In the genomic region with DNA sequence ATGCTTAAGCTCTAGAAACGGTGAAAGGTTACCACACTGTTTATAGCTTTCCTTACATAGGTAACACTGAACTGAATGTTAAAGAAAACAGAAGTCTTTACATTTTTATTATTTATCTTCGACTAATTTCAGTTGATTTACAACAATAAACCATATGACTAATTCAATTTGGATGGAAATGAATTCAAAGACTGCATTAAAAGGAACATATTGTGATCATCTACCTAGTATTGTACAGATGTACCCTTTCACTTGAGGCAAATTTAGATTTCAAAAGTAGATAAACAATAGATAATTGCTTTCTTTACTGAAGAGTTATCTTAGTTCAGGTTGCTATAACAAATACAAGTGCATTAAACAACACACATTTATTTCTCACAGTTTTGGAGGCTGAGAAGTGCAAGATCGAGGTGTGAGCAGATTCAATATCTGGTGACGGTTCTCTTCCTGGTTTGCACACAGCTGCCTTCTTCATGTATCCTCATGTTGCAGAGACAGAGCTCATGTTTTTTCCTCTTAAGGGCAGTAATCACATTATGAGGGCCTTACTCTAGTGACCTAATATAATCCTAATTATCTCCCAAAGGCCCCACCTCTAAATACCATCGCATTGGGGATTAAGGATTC, we compare ENCODE assay signal across 25 cellular contexts. TPM values are rescaled to one million over a fixed set of nuclear protein-coding genes. Genes with fewer than 3 reads are reported as not detected.
DNase-seq lines count a peak whose midpoint lies in the region; ATAC-seq, FAIRE-seq and TF ChIP-seq lines count a peak whose summit lies in the region.
"Had no signal": no experiment of that assay in that cellular context is flagged by ENCODE, and none has a peak within 500 bp of the region (broad histone marks: within the 10 kb centered on the region; RNA-seq: fewer than 3 reads in every experiment).

No MANE protein-coding gene starts in this region.

- H3K27ac ChIP-seq in 22Rv1 (0 out of 2 replicates have a peak overlapping the region, but pooled peaks have one; percentile 8), H1 (ENCODE audit: low read depth, low read length) (no peak overlapping the region), heart left ventricle (peak overlapping the region in 1 of 12 donors; percentile 28)
- H3K27ac ChIP-seq in CD8-positive, alpha-beta memory T cell (ENCODE audit: low read depth, low read length), result peak overlapping the region; percentile 28
- H3K27ac ChIP-seq: thoracic aorta, WERI-Rb-1 had no signal

- H3K14ac ChIP-seq in H1 (ENCODE audit: insufficient read length), result no peak overlapping the region

- no peak overlapping the region for H3K23ac ChIP-seq in H1 (ENCODE audit: insufficient read length)

- no peak overlapping the region for H4K8ac ChIP-seq in H1 (ENCODE audit: extremely low read depth, insufficient read depth, low read length)

- no peaks in the 10 kb centered on the region for H3K9me3 ChIP-seq in CD8-positive, alpha-beta memory T cell (ENCODE audit: low read length)
- H3K9me3 ChIP-seq in H1 (ENCODE audit: insufficient read depth in 2 of 2, low read depth in 1 of 2, low read length in 1 of 2) (peaks cover 15 to 16% of the 10 kb centered on the region in 2 experiments), heart left ventricle (peaks cover 0 to 20% (median 2%) of the 10 kb centered on the region in 12 donors)
- H3K9me3 ChIP-seq: thoracic aorta had no signal

- H3K4ac ChIP-seq in H1 (replicated peaks; ENCODE audit: insufficient read length, low read depth, low read length), result no peak overlapping the region

- H3K4me2 ChIP-seq in H1 (ENCODE audit: insufficient read depth in 1 of 2, low read depth in 2 of 2, low read length in 2 of 2), result no peak overlapping the region

- H3K27ac Mint-ChIP-seq in CD8-positive, alpha-beta memory T cell, result peak overlapping the region in 7 of 8 donors; percentile 2 to 61 (median 30)
- H3K27ac Mint-ChIP-seq: activated CD4-positive, alpha-beta T cell treated with anti-CD3 and anti-CD28 coated beads, Interleukin-2, amount 10 ng/mL, durations not matched to agents 7 days and 5 days; activated CD8-positive, alpha-beta memory T cell treated with anti-CD3 and anti-CD28 coated beads, Interleukin-2, amount 10 ng/mL, durations not matched to agents 7 days and 5 days; activated naive CD8-positive, alpha-beta T cell treated with anti-CD3 and anti-CD28 coated beads for 36 hours; CD4-positive, alpha-beta T cell had no signal

- TF ChIP-seq RAD21 in H1 (IDR thresholded peaks at IDR 0.05 in 1 of 2, conservative IDR thresholded peaks at IDR 0.05 in 1 of 2; ENCODE audit: low read depth in 2 of 2, low read length in 2 of 2), result no peak

- ATAC-seq in heart left ventricle, result no peak
- ATAC-seq: activated CD8-positive, alpha-beta memory T cell treated with anti-CD3 and anti-CD28 coated beads, Interleukin-2, amount 10 ng/mL, durations not matched to agents 7 days and 5 days had no signal

- H2BK5ac ChIP-seq in H1 (ENCODE audit: low read depth, low read length), result no peak overlapping the region

- peaks cover 14 to 24% (median 14%) of the 10 kb centered on the region in 5 donors for H3K9me3 Mint-ChIP-seq in CD8-positive, alpha-beta memory T cell

- WGBS in H1 (ENCODE audit: extremely low coverage in 1 of 2, insufficient coverage in 1 of 2, insufficient read length in 1 of 2, insufficient replicate concordance in 2 of 2, low coverage in 1 of 2, low lambda C conversion rate in 2 of 2, missing lambda C conversion rate in 1 of 2), 2 experiments, result 92% methylated on average over 5 of the region's 5 CpGs; no CpG with 5 or more reads in 1 of the 2 experiments
- 50 to 55% (median 54%) methylated on average over 5 of the region's 5 CpGs for WGBS in heart left ventricle, 4 donors

- H3K4me1 Mint-ChIP-seq in CD8-positive, alpha-beta memory T cell, result peaks cover 9 to 13% (median 12%) of the 10 kb centered on the region in 3 donors
- H3K4me1 Mint-ChIP-seq: activated CD4-positive, alpha-beta T cell treated with anti-CD3 and anti-CD28 coated beads, Interleukin-2, amount 10 ng/mL, durations not matched to agents 7 days and 5 days; activated CD8-positive, alpha-beta memory T cell treated with anti-CD3 and anti-CD28 coated beads, Interleukin-2, amount 10 ng/mL, durations not matched to agents 7 days and 5 days had no signal

- no peaks in the 10 kb centered on the region for H3K36me3 ChIP-seq in CD8-positive, alpha-beta memory T cell (ENCODE audit: insufficient read depth, low read length)
- H3K36me3 ChIP-seq in H1 (ENCODE audit: control insufficient read depth in 2 of 4, insufficient read depth in 4 of 4, low read length in 3 of 4), result no peaks in the 10 kb centered on the region
- no peaks in the 10 kb centered on the region for H3K36me3 ChIP-seq in H7 (replicated peaks; ENCODE audit: control insufficient read depth, insufficient read depth, low read length)
- no peaks in the 10 kb centered on the region for H3K36me3 ChIP-seq in heart left ventricle
- H3K36me3 ChIP-seq: thoracic aorta, WERI-Rb-1 had no signal

- no peak overlapping the region for H3K9ac ChIP-seq in H1 (replicated peaks in 1 of 4; ENCODE audit: extremely low read depth in 1 of 4, low read depth in 3 of 4, low read length in 3 of 4)

- H3K27me3 ChIP-seq in CD8-positive, alpha-beta memory T cell (ENCODE audit: insufficient read depth, low read length, poor library complexity, severe bottlenecking), result no peaks in the 10 kb centered on the region
- H3K27me3 ChIP-seq in H1 (replicated peaks in 1 of 4; ENCODE audit: control insufficient read depth in 3 of 4, extremely low read depth in 1 of 4, insufficient read depth in 3 of 4, low read length in 3 of 4) (no peaks in the 10 kb centered on the region), H7 (ENCODE audit: control insufficient read depth, insufficient read depth, low read length) (no peaks in the 10 kb centered on the region), heart left ventricle (no peaks in the 10 kb centered on the region)

- H3K27me3 Mint-ChIP-seq in CD8-positive, alpha-beta memory T cell, result peaks cover 3 to 10% of the 10 kb centered on the region in 2 donors
- H3K27me3 Mint-ChIP-seq: activated CD4-positive, alpha-beta T cell treated with anti-CD3 and anti-CD28 coated beads, Interleukin-2, amount 10 ng/mL, durations not matched to agents 7 days and 5 days; CD4-positive, alpha-beta T cell had no signal

- no peak for FAIRE-seq in H1 (lab: Jason Lieb, UNC)
- FAIRE-seq: GM12892, keratinocyte had no signal

- no peak overlapping the region for H2AK5ac ChIP-seq in H1 (ENCODE audit: low read depth, low read length)

- H4K20me1 ChIP-seq in H1 (replicated peaks in 1 of 2; ENCODE audit: control insufficient read depth in 1 of 2, insufficient read depth in 2 of 2, low read length in 2 of 2), result no peaks in the 10 kb centered on the region

- H3K79me1 ChIP-seq in H1 (ENCODE audit: low read depth, low read length), result no peaks in the 10 kb centered on the region

- no peaks in the 10 kb centered on the region for H3K23me2 ChIP-seq in H1 (ENCODE audit: low read depth, low read length)

- H3K4me3 Mint-ChIP-seq in CD8-positive, alpha-beta memory T cell, result peak overlapping the region in 4 of 7 donors; percentile 8 to 33 (median 26)
- H3K4me3 Mint-ChIP-seq: activated CD4-positive, alpha-beta T cell treated with anti-CD3 and anti-CD28 coated beads, Interleukin-2, amount 10 ng/mL, durations not matched to agents 7 days and 5 days; activated CD8-positive, alpha-beta memory T cell treated with anti-CD3 and anti-CD28 coated beads, Interleukin-2, amount 10 ng/mL, durations not matched to agents 7 days and 5 days; activated naive CD8-positive, alpha-beta T cell treated with anti-CD3 and anti-CD28 coated beads for 36 hours; CD4-positive, alpha-beta T cell had no signal

- intact Hi-C loops in heart left ventricle (cut with DNase I), result no loop called here

- no peak overlapping the region for H3K56ac ChIP-seq in H1 (replicated peaks; ENCODE audit: insufficient read length, low read depth, low read length)

- no peaks in the 10 kb centered on the region for H3K4me1 ChIP-seq in CD8-positive, alpha-beta memory T cell (ENCODE audit: insufficient read depth, low read length)
- no peaks in the 10 kb centered on the region for H3K4me1 ChIP-seq in H1 (replicated peaks in 1 of 4; ENCODE audit: control insufficient read depth in 3 of 4, insufficient read depth in 4 of 4, low read length in 3 of 4)
- H3K4me1 ChIP-seq in heart left ventricle, result peaks cover 0 to 11% (median 0%) of the 10 kb centered on the region in 12 donors

- H3K79me2 ChIP-seq in H1 (ENCODE audit: control insufficient read depth in 1 of 2, insufficient read depth in 2 of 2, low read length in 2 of 2), result no peaks in the 10 kb centered on the region

- H2BK15ac ChIP-seq in H1 (ENCODE audit: low read length), result no peak overlapping the region

- no peak overlapping the region for H4K5ac ChIP-seq in H1 (ENCODE audit: insufficient read length, low read depth, low read length)

- H3K36me3 Mint-ChIP-seq in CD8-positive, alpha-beta memory T cell, result peaks cover 0 to 32% (median 6%) of the 10 kb centered on the region in 3 donors

- CTCF ChIA-PET in CD8-positive, alpha-beta memory T cell (lab: Charles Lee), result interaction anchor here (1.1 kb wide), 1 partner anchor 339 kb away, joined by 3 read pairs; no protein-coding TSS in a partner anchor
- CTCF ChIA-PET in H1 (lab: Charles Lee; ENCODE audit: partially characterized antibody), result interaction anchor here (0.9 kb wide), 1 partner anchor 14 kb away, joined by 3 read pairs; no protein-coding TSS in a partner anchor

- TF ChIP-seq CTCF in 22Rv1 (IDR thresholded peaks at IDR 0.05) (no peak), H1 (IDR thresholded peaks at IDR 0.05; ENCODE audit: control extremely low read depth in 1 of 3, insufficient read depth in 1 of 3, low read depth in 1 of 3, low read length in 3 of 3) (no peak), heart left ventricle (IDR thresholded peaks at IDR 0.05) (no peak)

- H2BK20ac ChIP-seq in H1 (ENCODE audit: low read length), result no peak overlapping the region

- DNase-seq in CD8-positive, alpha-beta memory T cell, result peak in 1 of 5 donors; percentile 14
- DNase-seq in NCI-H82 (lab: John Stamatoyannopoulos, UW), result peak; percentile 82
- DNase-seq in H1 (ENCODE audit: low read depth in 1 of 2, low spot score in 2 of 2), result no peak
- no peak for DNase-seq in H7
- DNase-seq in heart left ventricle, result no peak
- no peak for DNase-seq in glomerular visceral epithelial cell (ENCODE audit: extremely low spot score)
- DNase-seq in central memory CD4-positive, alpha-beta T cell, result no peak
- DNase-seq: activated CD4-positive, alpha-beta T cell treated with anti-CD3 and anti-CD28 coated beads, Interleukin-2, amount 10 ng/mL, durations not matched to agents 7 days and 5 days; activated CD8-positive, alpha-beta memory T cell treated with anti-CD3 and anti-CD28 coated beads, Interleukin-2, amount 10 ng/mL, durations not matched to agents 7 days and 5 days; activated naive CD8-positive, alpha-beta T cell treated with anti-CD3 and anti-CD28 coated beads for 36 hours; CD4-positive, alpha-beta T cell; DND-41; effector CD4-positive, alpha-beta T cell; erythroblast; KG1; stimulated activated CD4-positive, alpha-beta T cell treated with anti-CD3 and anti-CD28 coated beads, Interleukin-4, amount 100 ng/mL, for 1 hour; stimulated activated naive CD4-positive, alpha-beta T cell; WERI-Rb-1 had no signal

- no peak for TF ChIP-seq EP300 in H1 (IDR thresholded peaks at IDR 0.05; ENCODE audit: borderline replicate concordance in 1 of 2, low read depth in 2 of 2, low read length in 2 of 2)

- no peak overlapping the region for H3K18ac ChIP-seq in H1 (ENCODE audit: extremely low read depth, low read length)

- POLR2A ChIA-PET in CD8-positive, alpha-beta memory T cell (lab: Charles Lee), result no interaction called here
- POLR2A ChIA-PET in H1 (lab: Charles Lee; ENCODE audit: partially characterized antibody), result no interaction called here

- H2AFZ ChIP-seq in H1 (ENCODE audit: low read length), result peak overlapping the region; percentile 30; the same call in 1 of the 2 replicates

- H4K91ac ChIP-seq in H1 (replicated peaks; ENCODE audit: insufficient read length, low read length), result no peak overlapping the region

- H2BK12ac ChIP-seq in H1 (ENCODE audit: low read depth, low read length), result no peak overlapping the region

- no peak overlapping the region for H3K4me3 ChIP-seq in CD8-positive, alpha-beta memory T cell (ENCODE audit: low read length)
- no peak overlapping the region for H3K4me3 ChIP-seq in H1 (ENCODE audit: extremely low read depth in 1 of 4, insufficient read depth in 2 of 4, low read depth in 3 of 4, low read length in 4 of 4)
- H3K4me3 ChIP-seq in H7 (ENCODE audit: insufficient read depth, low read depth, low read length), result no peak overlapping the region
- no peak overlapping the region for H3K4me3 ChIP-seq in heart left ventricle
- H3K4me3 ChIP-seq: lung, thoracic aorta had no signal

- H2BK120ac ChIP-seq in H1 (replicated peaks; ENCODE audit: low read depth, low read length), result no peak overlapping the region

- TF ChIP-seq POLR2A in H1 (IDR thresholded peaks at IDR 0.05; ENCODE audit: control extremely low read depth in 1 of 2, low read depth in 2 of 2, low read length in 2 of 2) (no peak), heart left ventricle (IDR thresholded peaks at IDR 0.05) (no peak)

RNA-seq across cellular contexts. Expression of a gene that starts 15.0 kb away (rescaled TPM):
- total RNA-seq in CD8-positive, alpha-beta memory T cell, result not detected
- polyA plus RNA-seq in CD8-positive, alpha-beta memory T cell, result not detected
- total RNA-seq in H1 (2021; fragmentation: NEBNext Ultra II Directional; extraction: Animal tissue kit (Norgen Biotek cat#: 25700)), result 0.15 and 0.99 TPM in 2 replicates
- polyA plus RNA-seq in H1 (2011; rRNA removed) (0.06 and 0.15 TPM in 2 replicates), heart left ventricle (not detected)
- 0.09 TPM for polyA plus RNA-seq in H1 (2011; cell fraction: cytosol; rRNA removed)
- not detected for polyA plus RNA-seq in H1 (2011; cell fraction: nucleus; rRNA removed)
- polyA plus RNA-seq in H1 (2012, experiment 1 of 2), result 0.23 to 0.30 TPM (median 0.26 TPM) in 4 replicates
- 0.10 TPM for polyA plus RNA-seq in H1 (2012, experiment 2 of 2)
- 0.10 TPM for polyA plus RNA-seq in H1 (2013, experiment 1 of 2)
- polyA plus RNA-seq in H1 (2013, experiment 2 of 2), result 0.09 TPM
- polyA minus RNA-seq in H1 (2011; rRNA and poly(A)+ RNA removed), result 0.20 and 0.60 TPM in 2 replicates
- not detected for polyA minus RNA-seq in H1 (2011; cell fraction: cytosol; rRNA and poly(A)+ RNA removed)
- not detected for polyA minus RNA-seq in H1 (2011; cell fraction: nucleus; rRNA and poly(A)+ RNA removed)
- 0.59 and 0.70 TPM in 2 replicates for total RNA-seq in H7 (2014; rRNA removed; shearing (Covaris generic))
- not detected for total RNA-seq in heart left ventricle
- total RNA-seq: activated CD4-positive, alpha-beta T cell treated with anti-CD3 and anti-CD28 coated beads, Interleukin-2, amount 10 ng/mL, durations not matched to agents 7 days and 5 days; activated CD8-positive, alpha-beta memory T cell treated with anti-CD3 and anti-CD28 coated beads, Interleukin-2, amount 10 ng/mL, durations not matched to agents 7 days and 5 days; CD4-positive, alpha-beta T cell; HT1080; T-helper 2 cell treated with Interferon-gamma antibody and Interleukin-4, amounts not matched to agents 100 ng/mL and 5 ng/mL, for 36 hours; thoracic aorta had no signal
- polyA plus RNA-seq: keratinocyte had no signal
